In genomic region chr11:114395776-114396175, GRCh38 we compare ENCODE assay signal across 1 cellular context.
TF ChIP-seq lines count a peak whose summit lies in the region.

No MANE protein-coding gene starts in this region.

TF ChIP-seq in GM12878, 131 proteins besides CTCF, POLR2A, EP300 and RAD21:
- TF ChIP-seq EED (IDR thresholded peaks at IDR 0.05; ENCODE audit: low read depth) (no peak), WRNIP1 (IDR thresholded peaks at IDR 0.05; ENCODE audit: borderline replicate concordance, low read depth, low read length) (no peak), PAX8 (IDR thresholded peaks at IDR 0.05) (no peak), POU2F2 (IDR thresholded peaks at IDR 0.05; ENCODE audit: borderline replicate concordance, low read depth, low read length) (no peak), FOXK2 (IDR thresholded peaks at IDR 0.05) (no peak), ZSCAN29 (IDR thresholded peaks at IDR 0.05) (no peak), ZNF217 (IDR thresholded peaks at IDR 0.05) (no peak), KAT2A (conservative IDR thresholded peaks at IDR 0.05; ENCODE audit: control insufficient read depth, low read depth, low read length) (no peak), ASH2L (IDR thresholded peaks at IDR 0.05; ENCODE audit: borderline replicate concordance, low read depth) (no peak), SRF (IDR thresholded peaks at IDR 0.05; ENCODE audit: low read depth in 2 of 2, low read length in 2 of 2) (no peak), FOS (IDR thresholded peaks at IDR 0.05; ENCODE audit: borderline replicate concordance, extremely low read depth, insufficient read length) (no peak), RCOR1 (conservative IDR thresholded peaks at IDR 0.05; ENCODE audit: low read depth, low read length) (no peak), KDM1A (IDR thresholded peaks at IDR 0.05; ENCODE audit: borderline replicate concordance) (no peak), CUX1 (IDR thresholded peaks at IDR 0.05; ENCODE audit: insufficient replicate concordance, low read depth, low read length) (no peak), EZH2 (IDR thresholded peaks at IDR 0.05; ENCODE audit: borderline replicate concordance, control insufficient read depth, low read depth, low read length) (no peak)
